Comparison of ENCODE assay signal across 29 cellular contexts in genomic region chr11:34140149-34140548, GRCh38.
"Had no signal": no experiment of that assay in that cellular context is flagged by ENCODE, and none has a peak within 500 bp of the region (broad histone marks: within the 10 kb centered on the region; RNA-seq: fewer than 3 reads in every experiment).

No MANE protein-coding gene starts in this region.

- DNase-seq: activated B cell treated with CpG ODN at 0.5 μM for 24 hours; activated CD4-positive, alpha-beta T cell treated with anti-CD3 and anti-CD28 coated beads for 48 hours; activated CD4-positive, alpha-beta T cell treated with anti-CD3 and anti-CD28 coated beads, Interleukin-2, amount 50 U/mL, for 1 hour; activated CD4-positive, alpha-beta T cell treated with anti-CD3 and anti-CD28 coated beads, Interleukin-2, amount 50 U/mL, for 48 hours; activated CD8-positive, alpha-beta memory T cell treated with anti-CD3 and anti-CD28 coated beads for 24 hours; activated CD8-positive, alpha-beta T cell treated with anti-CD3 and anti-CD28 coated beads for 36 hours; activated gamma-delta T cell; activated naive CD4-positive, alpha-beta T cell; activated naive CD4-positive, alpha-beta T cell treated with anti-CD3 and anti-CD28 coated beads, Interleukin-2, amount 10 ng/mL, durations not matched to agents 7 days and 5 days; activated naive CD8-positive, alpha-beta T cell treated with anti-CD3 and anti-CD28 coated beads, Interleukin-2, amount 10 ng/mL, durations not matched to agents 7 days and 5 days; activated T-cell treated with anti-CD3 and anti-CD28 coated beads, Interleukin-2, amount 50 U/mL, for 4 hours; brain microvascular endothelial cell; caudate nucleus; cortex of kidney; dermis blood vessel endothelial cell; effector CD4-positive, alpha-beta T cell; effector memory CD8-positive, alpha-beta T cell; erythroblast; esophagus squamous epithelium; foreskin melanocyte; SW 1271; T-cell; T-helper 17 cell; T1000; WERI-Rb-1 had no signal

- ATAC-seq: activated CD4-positive, CD25-positive, alpha-beta regulatory T cell treated with anti-CD3 and anti-CD28 coated beads, Interleukin-2, amount 50 U/mL, for 24 hours; activated CD8-positive, alpha-beta T cell treated with anti-CD3 and anti-CD28 coated beads for 36 hours; activated naive CD4-positive, alpha-beta T cell treated with anti-CD3 and anti-CD28 coated beads, Interleukin-2, amount 50 U/mL, for 72 hours; activated T-cell treated with anti-CD3 and anti-CD28 coated beads, Interleukin-2, amount 50 U/mL, for 4 hours; activated T-helper 17 cell treated with anti-CD3 and anti-CD28 coated beads, Interleukin-2, amount 50 U/mL, for 72 hours; effector memory CD8-positive, alpha-beta T cell; gastroesophageal sphincter; T-cell; T-helper 17 cell had no signal
